Comparison of ENCODE assay signal across 9 cellular contexts in genomic region chr2:219060821-219061791, GRCh38. TPM values are rescaled to one million over a fixed set of nuclear protein-coding genes. Genes with fewer than 3 reads are reported as not detected.
DNase-seq lines count a peak whose midpoint lies in the region; ATAC-seq and TF ChIP-seq lines count a peak whose summit lies in the region.
"Had no signal": no experiment of that assay in that cellular context is flagged by ENCODE, and none has a peak within 500 bp of the region (broad histone marks: within the 10 kb centered on the region; RNA-seq: fewer than 3 reads in every experiment).

TSS of gene IHH (minus strand) at chr2:219060921. CDS start at chr2:219060467, 454 bp downstream.

- peaks cover 37% of the 10 kb centered on the region for H3K4me1 ChIP-seq in CD4-positive, CD25-positive, alpha-beta regulatory T cell (ENCODE audit: control insufficient read depth, insufficient read depth, low read length, poor library complexity, severe bottlenecking)
- H3K4me1 ChIP-seq in HUES64 (ENCODE audit: insufficient read depth, low read length) = peaks cover 14% of the 10 kb centered on the region
- H3K4me1 ChIP-seq in colonic mucosa = no peaks in the 10 kb centered on the region
- peaks cover 3 to 27% of the 10 kb centered on the region in 2 donors for H3K4me1 ChIP-seq in naive thymus-derived CD4-positive, alpha-beta T cell (ENCODE audit: control insufficient read depth in 2 of 2, insufficient read depth in 2 of 2, low read length in 2 of 2)

- H3K4me3 Mint-ChIP-seq in CD4-positive, CD25-positive, alpha-beta regulatory T cell = peak within 1 kb of the TSS; percentile 26 to 54 (median 44)
- H3K4me3 Mint-ChIP-seq in naive thymus-derived CD4-positive, alpha-beta T cell = peak within 1 kb of the TSS; percentile 34 to 82 (median 63)

- no peak within 1 kb of the TSS for H3K27ac Mint-ChIP-seq in CD4-positive, CD25-positive, alpha-beta regulatory T cell
- H3K27ac Mint-ChIP-seq in naive thymus-derived CD4-positive, alpha-beta T cell = peak within 1 kb of the TSS in 1 of 9 donors; percentile 13

- peak in 1 of 3 donors; percentile 26 for DNase-seq in CD4-positive, CD25-positive, alpha-beta regulatory T cell
- DNase-seq in colonic mucosa (peak; percentile 89), DMS79 (lab: John Stamatoyannopoulos, UW) (no peak), SW480 (ENCODE audit: low spot score) (no peak), NCI-H1694 (lab: John Stamatoyannopoulos, UW) (no peak)
- DNase-seq in naive thymus-derived CD4-positive, alpha-beta T cell = no peak
- DNase-seq in stimulated activated CD4-positive, alpha-beta T cell treated with anti-CD3 and anti-CD28 coated beads, Interleukin-4, amount 100 ng/mL, for 1 hour = no peak
- DNase-seq: thyroid gland had no signal

- peaks cover 76% of the 10 kb centered on the region for H3K27me3 Mint-ChIP-seq in CD4-positive, CD25-positive, alpha-beta regulatory T cell
- H3K27me3 Mint-ChIP-seq in naive thymus-derived CD4-positive, alpha-beta T cell = peaks cover 54 to 79% (median 59%) of the 10 kb centered on the region in 5 donors

- peaks cover 30% of the 10 kb centered on the region for H3K27me3 ChIP-seq in CD4-positive, CD25-positive, alpha-beta regulatory T cell (ENCODE audit: control insufficient read depth, insufficient read depth, low read length)
- H3K27me3 ChIP-seq in HUES64 (ENCODE audit: insufficient read depth, low read length) (peaks cover 97% of the 10 kb centered on the region), colonic mucosa (peaks cover 33% of the 10 kb centered on the region)
- peaks cover 13 to 16% of the 10 kb centered on the region in 2 donors for H3K27me3 ChIP-seq in naive thymus-derived CD4-positive, alpha-beta T cell (ENCODE audit: control insufficient read depth in 2 of 2, insufficient read depth in 2 of 2, low read length in 2 of 2)

- no peak for ATAC-seq in CD4-positive, CD25-positive, alpha-beta regulatory T cell (ENCODE audit: low read depth in 2 of 2)
- ATAC-seq in naive thymus-derived CD4-positive, alpha-beta T cell = peak; percentile 22

- no peak within 1 kb of the TSS for H3K9ac ChIP-seq in HUES64 (ENCODE audit: low read depth, low read length)
- peak within 1 kb of the TSS; percentile 91 to 92 for H3K9ac ChIP-seq in colonic mucosa (ENCODE audit: low read depth in 2 of 2, low read length in 2 of 2)

- H3K4me1 Mint-ChIP-seq in CD4-positive, CD25-positive, alpha-beta regulatory T cell = peaks cover 0 to 35% (median 3%) of the 10 kb centered on the region in 4 donors
- peaks cover 8 to 22% (median 16%) of the 10 kb centered on the region in 7 donors for H3K4me1 Mint-ChIP-seq in naive thymus-derived CD4-positive, alpha-beta T cell

- WGBS in HUES64 = 4% methylated on average over 76 of the region's 76 CpGs

- H3K4me3 ChIP-seq in CD4-positive, CD25-positive, alpha-beta regulatory T cell (ENCODE audit: low read depth, low read length) = no peak within 1 kb of the TSS
- H3K4me3 ChIP-seq in HUES64 (ENCODE audit: low read length) = peak within 1 kb of the TSS; percentile 37
- peak within 1 kb of the TSS; percentile 59 for H3K4me3 ChIP-seq in colonic mucosa
- H3K4me3 ChIP-seq in naive thymus-derived CD4-positive, alpha-beta T cell (ENCODE audit: low read length) = no peak within 1 kb of the TSS

- TF ChIP-seq CTCF in colonic mucosa (IDR thresholded peaks at IDR 0.05) = no peak

- CTCF ChIA-PET in naive thymus-derived CD4-positive, alpha-beta T cell (lab: Charles Lee) = interaction anchor here (1.3 kb wide), 1 partner anchor 58 kb away, joined by 5 read pairs; no protein-coding TSS in a partner anchor

- no peak within 1 kb of the TSS for H3K27ac ChIP-seq in CD4-positive, CD25-positive, alpha-beta regulatory T cell (ENCODE audit: insufficient read depth, low read length, poor library complexity, severe bottlenecking)
- no peak within 1 kb of the TSS for H3K27ac ChIP-seq in HUES64 (ENCODE audit: low read depth, low read length)
- peak within 1 kb of the TSS; percentile 63 for H3K27ac ChIP-seq in colonic mucosa
- H3K27ac ChIP-seq in naive thymus-derived CD4-positive, alpha-beta T cell (ENCODE audit: low read depth, low read length) = no peak within 1 kb of the TSS
- H3K27ac ChIP-seq: thyroid gland had no signal

- no peaks in the 10 kb centered on the region for H3K9me3 Mint-ChIP-seq in CD4-positive, CD25-positive, alpha-beta regulatory T cell
- H3K9me3 Mint-ChIP-seq in naive thymus-derived CD4-positive, alpha-beta T cell = no peaks in the 10 kb centered on the region

- intact Hi-C loops in colonic mucosa (cut with DNase I) = no loop called here
- intact Hi-C loops in naive thymus-derived CD4-positive, alpha-beta T cell (cut with micrococcal nuclease) = no loop called here

- POLR2A ChIA-PET in naive thymus-derived CD4-positive, alpha-beta T cell (lab: Charles Lee) = interaction anchor here (0.5 kb wide), 1 partner anchor 166 kb away, joined by 7 read pairs; no protein-coding TSS in a partner anchor

- H3K9me3 ChIP-seq in CD4-positive, CD25-positive, alpha-beta regulatory T cell (ENCODE audit: control insufficient read depth in 2 of 2, low read length in 2 of 2) = no peaks in the 10 kb centered on the region
- H3K9me3 ChIP-seq in HUES64 (ENCODE audit: insufficient read depth, low read depth, low read length) (no peaks in the 10 kb centered on the region), colonic mucosa (no peaks in the 10 kb centered on the region)
- no peaks in the 10 kb centered on the region for H3K9me3 ChIP-seq in naive thymus-derived CD4-positive, alpha-beta T cell (ENCODE audit: control insufficient read depth in 2 of 3, low read length in 3 of 3)
- H3K9me3 ChIP-seq: thyroid gland had no signal

- no peaks in the 10 kb centered on the region for H3K36me3 ChIP-seq in CD4-positive, CD25-positive, alpha-beta regulatory T cell (ENCODE audit: control insufficient read depth, insufficient read depth, low read length)
- H3K36me3 ChIP-seq in HUES64 (ENCODE audit: insufficient read depth, low read length) = no peaks in the 10 kb centered on the region
- no peaks in the 10 kb centered on the region for H3K36me3 ChIP-seq in colonic mucosa
- no peaks in the 10 kb centered on the region for H3K36me3 ChIP-seq in naive thymus-derived CD4-positive, alpha-beta T cell (ENCODE audit: control insufficient read depth in 2 of 3, insufficient read depth in 3 of 3, low read length in 3 of 3)
- H3K36me3 ChIP-seq: thyroid gland had no signal

- H3K36me3 Mint-ChIP-seq in CD4-positive, CD25-positive, alpha-beta regulatory T cell = no peaks in the 10 kb centered on the region
- peaks cover 0 to 4% (median 0%) of the 10 kb centered on the region in 5 donors for H3K36me3 Mint-ChIP-seq in naive thymus-derived CD4-positive, alpha-beta T cell

RNA-seq across cellular contexts. Expression of gene IHH, which starts in this region (rescaled TPM):
- not detected for total RNA-seq in CD4-positive, CD25-positive, alpha-beta regulatory T cell
- not detected for polyA plus RNA-seq in CD4-positive, CD25-positive, alpha-beta regulatory T cell
- polyA plus RNA-seq in HUES64 (2013, experiment 1 of 2) = 0.75 TPM
- polyA plus RNA-seq in HUES64 (2013, experiment 2 of 2) = 0.82 TPM
- total RNA-seq in colonic mucosa = 100 to 1,000 TPM in 1 of 2 donors, 10 to 100 TPM in 1; 82.2 to 103 TPM
- under 1 TPM in 2 of 5 experiments, not detected in 3; 0.17 to 0.24 TPM for total RNA-seq in naive thymus-derived CD4-positive, alpha-beta T cell
- not detected for polyA plus RNA-seq in naive thymus-derived CD4-positive, alpha-beta T cell

Comparison
In these comparisons a context has a peak if more than half of its experiments do, and no peak if none do; other contexts are left out.
1. RNA of gene IHH (total RNA-seq): 82.2 to 103 TPM in colonic mucosa; not detected in CD4-positive, CD25-positive, alpha-beta regulatory T cell (single experiment) and 0.17 to 0.24 TPM in naive thymus-derived CD4-positive, alpha-beta T cell; every median in the first group is over 10 times any median in the second.
2. Peak in ATAC-seq in naive thymus-derived CD4-positive, alpha-beta T cell; RNA of the gene not detected or under 1 TPM.
3. H3K4me3 ChIP-seq: peak in HUES64 (single experiment) and colonic mucosa (single experiment); none in CD4-positive, CD25-positive, alpha-beta regulatory T cell (single experiment) and naive thymus-derived CD4-positive, alpha-beta T cell (single experiment).